Comparison of ENCODE assay signal across 11 cellular contexts in genomic region chr19:19562665-19563347, GRCh38. TPM values are rescaled to one million over a fixed set of nuclear protein-coding genes. Genes with fewer than 3 reads are reported as not detected.
DNase-seq lines count a peak whose midpoint lies in the region; ATAC-seq and TF ChIP-seq lines count a peak whose summit lies in the region.
"Had no signal": no experiment of that assay in that cellular context is flagged by ENCODE, and none has a peak within 500 bp of the region (broad histone marks: within the 10 kb centered on the region; RNA-seq: fewer than 3 reads in every experiment).

No MANE protein-coding gene starts in this region.

- no peaks in the 10 kb centered on the region for H3K27me3 ChIP-seq in Karpas-422 (ENCODE audit: low read length)

- H3K9me3 ChIP-seq in Karpas-422 (ENCODE audit: low read length) = no peaks in the 10 kb centered on the region

- peak; percentile 23 for TF ChIP-seq CTCF in choroid plexus epithelial cell (conservative IDR thresholded peaks at IDR 0.05; ENCODE audit: low read depth, low read length)

- no peaks in the 10 kb centered on the region for H3K79me2 ChIP-seq in Karpas-422 (ENCODE audit: low read length)

- H3K4me3 ChIP-seq in Karpas-422 (ENCODE audit: low read length) = no peak overlapping the region
- no peak overlapping the region for H3K4me3 ChIP-seq in choroid plexus epithelial cell (ENCODE audit: low read depth, low read length)

- DNase-seq in Karpas-422 (peak; percentile 61), choroid plexus epithelial cell (ENCODE audit: low read depth) (no peak), left lobe of liver (ENCODE audit: low spot score) (no peak), Kasumi-1 (lab: John Stamatoyannopoulos, UW) (no peak)
- peak; percentile 28 to 42 for DNase-seq in activated CD4-positive, alpha-beta T cell treated with anti-CD3 and anti-CD28 coated beads, Interleukin-2, amount 50 U/mL, for 4 hours
- peak; percentile 21 for DNase-seq in stimulated activated CD4-positive, alpha-beta T cell treated with anti-CD3 and anti-CD28 coated beads, Interleukin-4, amount 100 ng/mL, for 24 hours
- DNase-seq: foreskin melanocyte, NCI-H2081, SHP77 treated with DMSO at 0.1 percent for 48 hours had no signal

- H3K9me2 ChIP-seq in Karpas-422 (replicated peaks; ENCODE audit: insufficient read depth, low read length) = no peaks in the 10 kb centered on the region

- H3K27ac ChIP-seq in Karpas-422 (ENCODE audit: low read length) = no peak overlapping the region

- ATAC-seq in left lobe of liver (no peak), GM21529 (IDR thresholded peaks at IDR 0.05; ENCODE audit: unreplicated experiment) (no peak), GM21717 (IDR thresholded peaks at IDR 0.05; ENCODE audit: unreplicated experiment) (no peak)

- H4K20me1 ChIP-seq in Karpas-422 (ENCODE audit: insufficient read depth, low read depth, low read length) = no peaks in the 10 kb centered on the region

- no peak overlapping the region for H3K9ac ChIP-seq in Karpas-422 (ENCODE audit: low read length)

- no peaks in the 10 kb centered on the region for H3K36me3 ChIP-seq in Karpas-422 (ENCODE audit: insufficient read depth, low read length)

- H2AFZ ChIP-seq in Karpas-422 (ENCODE audit: low read length) = no peak overlapping the region

- no peak overlapping the region for H3K4me2 ChIP-seq in Karpas-422 (ENCODE audit: low read depth, low read length, poor library complexity, severe bottlenecking)

- H3K4me1 ChIP-seq in Karpas-422 (ENCODE audit: low read length) = no peaks in the 10 kb centered on the region

RNA-seq across cellular contexts. Expression of gene CILP2, which starts 24.7 kb away (rescaled TPM):
- 0.15 and 0.87 TPM in 2 replicates for total RNA-seq in Karpas-422 (2014; rRNA removed; shearing (Covaris generic); ENCODE audit: low replicate concordance)
- total RNA-seq in left lobe of liver = 0.10 TPM

RNA-seq across cellular contexts. Expression of gene YJEFN3, which starts 34.1 kb away (rescaled TPM):
- 7.9 and 11.4 TPM in 2 replicates for total RNA-seq in Karpas-422 (2014; rRNA removed; shearing (Covaris generic); ENCODE audit: low replicate concordance)
- total RNA-seq in left lobe of liver = 5.9 TPM

RNA-seq across cellular contexts. Expression of gene NDUFA13, which starts 46.8 kb away (rescaled TPM):
- total RNA-seq in Karpas-422 (2014; rRNA removed; shearing (Covaris generic); ENCODE audit: low replicate concordance) = 255 and 557 TPM in 2 replicates
- 200 TPM for total RNA-seq in left lobe of liver

RNA-seq across cellular contexts. Expression of gene TSSK6, which starts 47.5 kb away (rescaled TPM):
- total RNA-seq in Karpas-422 (2014; rRNA removed; shearing (Covaris generic); ENCODE audit: low replicate concordance) = 5.0 and 10.8 TPM in 2 replicates
- total RNA-seq in left lobe of liver = 1.8 TPM

RNA-seq across cellular contexts. Expression of gene PBX4, which starts 55.7 kb away (rescaled TPM):
- total RNA-seq in Karpas-422 (2014; rRNA removed; shearing (Covaris generic); ENCODE audit: low replicate concordance) = 0.25 TPM in 1 of 2 replicates, not detected in the other
- total RNA-seq in left lobe of liver = 0.18 TPM

Comparison
In these comparisons a context has a peak if more than half of its experiments do, and no peak if none do; other contexts are left out.
1. DNase-seq: peak in Karpas-422 (single experiment), activated CD4-positive, alpha-beta T cell treated with anti-CD3 and anti-CD28 coated beads, Interleukin-2, amount 50 U/mL, for 4 hours (2 of 2) and stimulated activated CD4-positive, alpha-beta T cell treated with anti-CD3 and anti-CD28 coated beads, Interleukin-4, amount 100 ng/mL, for 24 hours (single experiment); none in choroid plexus epithelial cell (single experiment), left lobe of liver (single experiment) and Kasumi-1 (0 of 2).